Comparison of ENCODE assay signal across 9 cellular contexts in the genomic region with DNA sequence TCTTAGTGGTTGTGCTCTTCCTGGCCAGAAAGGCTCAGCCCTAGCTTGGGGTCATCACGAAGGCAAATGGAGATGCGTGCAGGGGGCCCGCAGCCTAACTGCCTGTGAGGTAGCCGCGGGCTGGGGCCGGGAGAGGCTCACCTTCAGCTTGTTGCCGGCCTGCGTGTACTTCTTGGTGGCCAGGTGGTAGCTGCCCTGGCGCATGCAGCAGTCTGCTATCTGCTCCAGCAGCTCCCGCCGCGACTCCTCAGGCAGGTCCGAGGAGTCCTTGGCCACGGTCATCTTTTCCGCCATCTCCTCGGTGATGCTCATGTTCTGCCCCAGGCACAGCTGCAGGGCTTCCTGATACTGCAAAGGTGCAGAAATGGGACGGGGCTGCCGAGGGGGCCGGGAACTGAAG. TPM values are rescaled to one million over a fixed set of nuclear protein-coding genes. Genes with fewer than 3 reads are reported as not detected.
"Had no signal": no experiment of that assay in that cellular context is flagged by ENCODE, and none has a peak within 500 bp of the region (broad histone marks: within the 10 kb centered on the region; RNA-seq: fewer than 3 reads in every experiment).

No MANE protein-coding gene starts in this region.

- FAIRE-seq: G401.6, GM12878, GM12891, GM12892, GM18507, GM19239 had no signal

- ATAC-seq: GM12878 had no signal

- DNase-seq: GDM1, GF-D8 had no signal

- H3K4me3 ChIP-seq: GM12878 had no signal

RNA-seq across cellular contexts. Expression of gene TMEM204, which starts 13.0 kb away (rescaled TPM):
- total RNA-seq: G401 had no signal

RNA-seq across cellular contexts. Expression of gene PTX4, which starts 31.7 kb away (rescaled TPM):
- total RNA-seq: GM12878 had no signal
- polyA plus RNA-seq: GM12878 had no signal
